ENCODE assay signal across 1 cellular context in genomic region chr14:38175658-38176057, GRCh38.
TF ChIP-seq lines count a peak whose summit lies in the region.

No MANE protein-coding gene starts in this region.

TF ChIP-seq in H1, 55 proteins besides CTCF, POLR2A, EP300 and RAD21:
- TF ChIP-seq GABPA (IDR thresholded peaks at IDR 0.05; ENCODE audit: borderline replicate concordance, insufficient read depth, low read length), result no peak
